Comparison of ENCODE assay signal across 8 cellular contexts in genomic region chr12:117836999-117837736, GRCh38.
DNase-seq lines count a peak whose midpoint lies in the region; ATAC-seq and TF ChIP-seq lines count a peak whose summit lies in the region.

No MANE protein-coding gene starts in this region.

- peaks cover 0 to 7% (median 3%) of the 10 kb centered on the region in 4 donors for H3K4me1 Mint-ChIP-seq in CD4-positive, CD25-positive, alpha-beta regulatory T cell
- peaks cover 7% of the 10 kb centered on the region for H3K4me1 Mint-ChIP-seq in MCF 10A (ENCODE audit: insufficient read depth, unreplicated experiment)
- peaks cover 0 to 7% of the 10 kb centered on the region in 2 donors for H3K4me1 Mint-ChIP-seq in immature natural killer cell

- no peaks in the 10 kb centered on the region for H3K36me3 Mint-ChIP-seq in CD4-positive, CD25-positive, alpha-beta regulatory T cell
- H3K36me3 Mint-ChIP-seq in MCF 10A (ENCODE audit: insufficient read depth, unreplicated experiment) (no peaks in the 10 kb centered on the region), immature natural killer cell (no peaks in the 10 kb centered on the region)

- peak; percentile 95 for TF ChIP-seq CTCF in WERI-Rb-1 (IDR thresholded peaks at IDR 0.05; ENCODE audit: low read depth, low read length)
- TF ChIP-seq CTCF in MCF 10A (IDR thresholded peaks at IDR 0.05; ENCODE audit: unreplicated experiment), result peak; percentile 93

- intact Hi-C loops in MCF 10A (cut with micrococcal nuclease), result loop anchor here (1.0 to 10.0 kb wide), 6 partner anchors 102 to 624 kb away; no protein-coding TSS in a partner anchor

- CTCF ChIA-PET in MCF 10A (lab: Yijun Ruan, JAX), result interaction anchor here (0.5 to 12.1 kb wide), 84 partner anchors 8 to 1887 kb away, joined by 3 to 262 read pairs (median 4); partner anchors contain the start of gene NOS1

- POLR2A ChIA-PET in MCF 10A (lab: Yijun Ruan, JAX), result interaction anchor here (0.8 to 1.0 kb wide), 2 partner anchors 25 to 470 kb away, joined by 3 to 5 read pairs; no protein-coding TSS in a partner anchor

- peak overlapping the region in 2 of 4 donors; percentile 5 to 23 for H3K4me3 Mint-ChIP-seq in CD4-positive, CD25-positive, alpha-beta regulatory T cell
- H3K4me3 Mint-ChIP-seq in MCF 10A (ENCODE audit: unreplicated experiment) (no peak overlapping the region), immature natural killer cell (peak overlapping the region in 4 of 5 donors; percentile 5 to 70 (median 11))

- BruUV-seq in MCF 10A (replicated peaks; lab: Mats Ljungman, UMichigan), result no TSS peak

- H3K27ac ChIP-seq in CD4-positive, CD25-positive, alpha-beta regulatory T cell (ENCODE audit: insufficient read depth, low read length, poor library complexity, severe bottlenecking), result no peak overlapping the region
- H3K27ac ChIP-seq in WERI-Rb-1, result no peak overlapping the region

- no peaks in the 10 kb centered on the region for H3K9me3 Mint-ChIP-seq in CD4-positive, CD25-positive, alpha-beta regulatory T cell
- no peaks in the 10 kb centered on the region for H3K9me3 Mint-ChIP-seq in MCF 10A (ENCODE audit: unreplicated experiment)
- H3K9me3 Mint-ChIP-seq in immature natural killer cell, result no peaks in the 10 kb centered on the region

- H3K4me1 ChIP-seq in CD4-positive, CD25-positive, alpha-beta regulatory T cell (ENCODE audit: control insufficient read depth, insufficient read depth, low read length, poor library complexity, severe bottlenecking), result no peaks in the 10 kb centered on the region

- DNase-seq in CD4-positive, CD25-positive, alpha-beta regulatory T cell, result peak; percentile 38 to 68 (median 60)
- DNase-seq in NCI-H146 treated with DMSO at 0.1 percent for 48 hours (lab: John Stamatoyannopoulos, UW; ENCODE audit: unreplicated experiment) (peak; percentile 9), WERI-Rb-1 (peak; percentile 69), MCF 10A (ENCODE audit: unreplicated experiment) (peak; percentile 80), immature natural killer cell (peak; percentile 18 to 49 (median 41))
- DNase-seq in stimulated activated CD4-positive, alpha-beta T cell treated with anti-CD3 and anti-CD28 coated beads, Interleukin-12 subunit alpha, Interleukin-12 subunit beta, amount 100 ng/mL, for 4 hours, result peak; percentile 74

- no peaks in the 10 kb centered on the region for H3K9me3 ChIP-seq in CD4-positive, CD25-positive, alpha-beta regulatory T cell (ENCODE audit: control insufficient read depth in 2 of 2, low read length in 2 of 2)
- no peaks in the 10 kb centered on the region for H3K9me3 ChIP-seq in WERI-Rb-1 (ENCODE audit: severe bottlenecking)

- peak in 1 of 2 donors; percentile 58 for ATAC-seq in CD4-positive, CD25-positive, alpha-beta regulatory T cell (ENCODE audit: low read depth in 2 of 2)
- ATAC-seq in GM21576 (IDR thresholded peaks at IDR 0.05; ENCODE audit: unreplicated experiment) (peak; percentile 69), HG03469 (IDR thresholded peaks at IDR 0.05; ENCODE audit: unreplicated experiment) (no peak)

- H3K27me3 ChIP-seq in CD4-positive, CD25-positive, alpha-beta regulatory T cell (ENCODE audit: control insufficient read depth, insufficient read depth, low read length), result no peaks in the 10 kb centered on the region
- peaks cover 3% of the 10 kb centered on the region for H3K27me3 ChIP-seq in WERI-Rb-1 (ENCODE audit: insufficient read depth, low read depth, severe bottlenecking)

- no peaks in the 10 kb centered on the region for H3K36me3 ChIP-seq in CD4-positive, CD25-positive, alpha-beta regulatory T cell (ENCODE audit: control insufficient read depth, insufficient read depth, low read length)
- H3K36me3 ChIP-seq in WERI-Rb-1, result no peaks in the 10 kb centered on the region

- H3K4me3 ChIP-seq in CD4-positive, CD25-positive, alpha-beta regulatory T cell (ENCODE audit: low read depth, low read length), result peak overlapping the region; percentile 32
- no peak overlapping the region for H3K4me3 ChIP-seq in WERI-Rb-1 (ENCODE audit: low read depth, low read length)

- H3K27ac Mint-ChIP-seq in CD4-positive, CD25-positive, alpha-beta regulatory T cell, result no peak overlapping the region
- H3K27ac Mint-ChIP-seq in MCF 10A (ENCODE audit: low read depth, unreplicated experiment) (no peak overlapping the region), immature natural killer cell (no peak overlapping the region)

- H3K27me3 Mint-ChIP-seq in CD4-positive, CD25-positive, alpha-beta regulatory T cell, result peaks cover 11% of the 10 kb centered on the region
- H3K27me3 Mint-ChIP-seq in MCF 10A (ENCODE audit: insufficient read depth, unreplicated experiment), result peaks cover 33% of the 10 kb centered on the region
- H3K27me3 Mint-ChIP-seq in immature natural killer cell (ENCODE audit: low read depth in 3 of 3), result peaks cover 0 to 9% (median 2%) of the 10 kb centered on the region in 3 donors

Comparison
In these comparisons a context has a peak if more than half of its experiments do, and no peak if none do; other contexts are left out.
1. DNase-seq: peak in every context shown above with its lines; median percentile 80 in MCF 10A; 74 in stimulated activated CD4-positive, alpha-beta T cell treated with anti-CD3 and anti-CD28 coated beads, Interleukin-12 subunit alpha, Interleukin-12 subunit beta, amount 100 ng/mL, for 4 hours; 69 in WERI-Rb-1; 60 in CD4-positive, CD25-positive, alpha-beta regulatory T cell; 41 in immature natural killer cell; 9 in NCI-H146 treated with DMSO at 0.1 percent for 48 hours.